In genomic region chr11:73380897-73381410, GRCh38 we compare ENCODE assay signal across 1 cellular context.
TF ChIP-seq lines count a peak whose summit lies in the region.

No MANE protein-coding gene starts in this region.

TF ChIP-seq in K562, 482 proteins besides CTCF, POLR2A, EP300 and RAD21 (continued from another document):
- TF ChIP-seq MAX (CRISPR knock-in tag; IDR thresholded peaks at IDR 0.05) = 0 out of 2 replicates have a peak, but pooled peaks have one; percentile 7
